ENCODE assay signal across 16 cellular contexts in the genomic region with DNA sequence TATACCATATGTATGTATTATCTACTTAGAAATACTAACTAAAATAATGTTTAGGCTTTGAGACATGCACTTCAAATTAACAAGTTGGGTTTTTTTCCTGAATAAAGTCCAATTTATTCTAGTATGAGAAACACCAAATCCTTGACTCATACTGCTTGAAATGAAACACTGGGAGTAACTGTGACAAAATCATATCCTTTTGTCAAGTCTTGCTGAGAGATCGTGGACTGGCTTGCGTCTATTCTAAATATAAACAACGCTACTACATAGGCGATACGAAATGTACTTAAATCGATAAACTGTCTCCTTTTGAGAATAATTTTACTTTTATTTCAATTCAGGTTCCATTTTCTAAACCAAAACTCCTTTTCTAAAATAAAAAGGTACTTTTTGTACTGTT. TPM values are rescaled to one million over a fixed set of nuclear protein-coding genes. Genes with fewer than 3 reads are reported as not detected.
A peak's percentile ranks its signal among the peaks of the same experiment; 100 is the strongest.
DNase-seq lines count a peak whose midpoint lies in the region; ATAC-seq and TF ChIP-seq lines count a peak whose summit lies in the region.
"Had no signal": no experiment of that assay in that cellular context is flagged by ENCODE, and none has a peak within 500 bp of the region (broad histone marks: within the 10 kb centered on the region; RNA-seq: fewer than 3 reads in every experiment).

No MANE protein-coding gene starts in this region.

- H3K9ac ChIP-seq in PC-3 (ENCODE audit: low read length), result no peak overlapping the region
- H3K9ac ChIP-seq: SK-N-SH had no signal

- no TSS peak for BruUV-seq in PC-3 (replicated peaks; lab: Mats Ljungman, UMichigan)

- peaks cover 36% of the 10 kb centered on the region for H4K20me1 ChIP-seq in PC-3 (ENCODE audit: low read length)

- H3K36me3 ChIP-seq in ACC112 (ENCODE audit: insufficient read depth, low read length) (no peaks in the 10 kb centered on the region), PC-3 (ENCODE audit: low read depth, low read length) (no peaks in the 10 kb centered on the region), esophagus squamous epithelium (no peaks in the 10 kb centered on the region)

- CTCF ChIA-PET in PC-3 (lab: Charles Lee), result no interaction called here

- no peak for ATAC-seq in PC-3
- ATAC-seq in GM18519 (IDR thresholded peaks at IDR 0.05; ENCODE audit: low FRiP score, unreplicated experiment), result no peak

- H2AFZ ChIP-seq in ACC112 (ENCODE audit: low read length, unreplicated experiment) (no peak overlapping the region), PC-3 (ENCODE audit: low read length) (no peak overlapping the region)

- no peaks in the 10 kb centered on the region for H3K9me2 ChIP-seq in PC-3 (replicated peaks; ENCODE audit: low read length)
- H3K9me2 ChIP-seq: SK-N-SH had no signal

- DNase-seq in PC-3 (peak; percentile 10), esophagus squamous epithelium (lab: John Stamatoyannopoulos, UW) (no peak), osteocyte (ENCODE audit: extremely low spot score, unreplicated experiment) (no peak), GM13977 (ENCODE audit: low spot score) (no peak), iPS-NIHi11 (ENCODE audit: low spot score) (no peak), kidney glomerular epithelial cell (lab: John Stamatoyannopoulos, UW) (no peak)
- DNase-seq: ACHN; activated naive CD4-positive, alpha-beta T cell; effector CD8-positive, alpha-beta T cell; glutamatergic neuron; left cardiac atrium; NCI-H1048; SK-N-SH; stimulated activated CD4-positive, alpha-beta T cell treated with anti-CD3 and anti-CD28 coated beads, Interleukin-4, amount 100 ng/mL, for 24 hours had no signal

- peaks cover 10% of the 10 kb centered on the region for H3F3A ChIP-seq in PC-3 (ENCODE audit: low read length, unreplicated experiment)

- H3K9me3 Mint-ChIP-seq in osteocyte (ENCODE audit: unreplicated experiment), result no peaks in the 10 kb centered on the region

- POLR2A ChIA-PET in PC-3 (lab: Charles Lee; ENCODE audit: unreplicated experiment), result interaction anchor here (0.7 kb wide), 1 partner anchor 98 kb away, joined by 5 read pairs; no protein-coding TSS in a partner anchor

- peaks cover 41% of the 10 kb centered on the region for H3K4me1 ChIP-seq in ACC112 (ENCODE audit: control insufficient read depth, insufficient read depth, low read length, unreplicated experiment)
- H3K4me1 ChIP-seq in PC-3 (ENCODE audit: insufficient read depth, low read length), result peaks cover 59% of the 10 kb centered on the region
- H3K4me1 ChIP-seq in esophagus squamous epithelium, result peaks cover 48 to 100% (median 97%) of the 10 kb centered on the region in 3 donors

- H3K27ac Mint-ChIP-seq in osteocyte (ENCODE audit: unreplicated experiment), result peak overlapping the region; percentile 65

- TF ChIP-seq CTCF in PC-3 (conservative IDR thresholded peaks at IDR 0.05; ENCODE audit: low read depth, low read length) (no peak), esophagus squamous epithelium (IDR thresholded peaks at IDR 0.05) (no peak), osteocyte (IDR thresholded peaks at IDR 0.05) (no peak), GM13977 (IDR thresholded peaks at IDR 0.05; ENCODE audit: extremely low read depth, insufficient read depth, missing control alignments) (no peak)

- peak overlapping the region; percentile 45 for H3K27ac ChIP-seq in ACC112 (ENCODE audit: low read depth, low read length)
- H3K27ac ChIP-seq in PC-3 (ENCODE audit: low read length), result no peak overlapping the region
- H3K27ac ChIP-seq in esophagus squamous epithelium, result peak overlapping the region; percentile 71 to 99 (median 80)

- H3K4me2 ChIP-seq in PC-3 (ENCODE audit: low read length), result peak overlapping the region; percentile 55; the same call in 1 of the 2 replicates
- H3K4me2 ChIP-seq: SK-N-SH had no signal

- no peaks in the 10 kb centered on the region for H3K9me3 ChIP-seq in PC-3 (ENCODE audit: low read length)
- H3K9me3 ChIP-seq in esophagus squamous epithelium, result no peaks in the 10 kb centered on the region
- H3K9me3 ChIP-seq: SK-N-SH had no signal

- H3K4me1 Mint-ChIP-seq in osteocyte (ENCODE audit: unreplicated experiment), result peaks cover 58% of the 10 kb centered on the region

- no peaks in the 10 kb centered on the region for H3K36me3 Mint-ChIP-seq in osteocyte (ENCODE audit: unreplicated experiment)

- H3K27me3 ChIP-seq in ACC112 (ENCODE audit: insufficient read depth, low read length) (no peaks in the 10 kb centered on the region), PC-3 (ENCODE audit: low read length) (no peaks in the 10 kb centered on the region), esophagus squamous epithelium (no peaks in the 10 kb centered on the region)

- H3K79me2 ChIP-seq in ACC112 (ENCODE audit: control insufficient read depth, insufficient read depth, low read length, unreplicated experiment), result peaks cover 87% of the 10 kb centered on the region
- H3K79me2 ChIP-seq in PC-3 (ENCODE audit: low read length), result peaks cover 98% of the 10 kb centered on the region

- H3K4me3 ChIP-seq in ACC112 (ENCODE audit: low read depth, low read length), result no peak overlapping the region
- no peak overlapping the region for H3K4me3 ChIP-seq in PC-3 (ENCODE audit: low read length)
- peak overlapping the region in 3 of 4 donors; percentile 9 to 27 (median 21) for H3K4me3 ChIP-seq in esophagus squamous epithelium

- TF ChIP-seq POLR2A in esophagus squamous epithelium (IDR thresholded peaks at IDR 0.05), result no peak

- H3K4me3 Mint-ChIP-seq in osteocyte (ENCODE audit: unreplicated experiment), result no peak overlapping the region

- no peaks in the 10 kb centered on the region for H3K27me3 Mint-ChIP-seq in osteocyte (ENCODE audit: unreplicated experiment)

- intact Hi-C loops in PC-3 (cut with micrococcal nuclease), result no loop called here
- intact Hi-C loops in esophagus squamous epithelium (cut with DNase I), result no loop called here

- WGBS in esophagus squamous epithelium, 2 donors, result 18 to 49% methylated on average over 6 of the region's 6 CpGs

- in situ Hi-C loops in GM13977 (cut with MboI; ENCODE audit: low pct_unique_long_range_greater_than_20kb, low sequenced_read_pairs, unreplicated experiment), result no loop called here

RNA-seq across cellular contexts. Expression of a gene that starts 16.3 kb away (rescaled TPM):
- 30.2 and 32.3 TPM in 2 replicates for total RNA-seq in PC-3 (2014; rRNA removed)
- total RNA-seq in esophagus squamous epithelium, result 10 to 100 TPM; 16.4 to 36.2 (median 24.6) TPM
- 23.6 and 24.1 TPM in 2 replicates for total RNA-seq in osteocyte

Comparison
In these comparisons a context has a peak if more than half of its experiments do, and no peak if none do; other contexts are left out.
1. H3K4me3 ChIP-seq: peak in esophagus squamous epithelium (3 of 4); none in ACC112 (single experiment) and PC-3 (single experiment).